ENCODE assay signal across 8 cellular contexts in the genomic region with DNA sequence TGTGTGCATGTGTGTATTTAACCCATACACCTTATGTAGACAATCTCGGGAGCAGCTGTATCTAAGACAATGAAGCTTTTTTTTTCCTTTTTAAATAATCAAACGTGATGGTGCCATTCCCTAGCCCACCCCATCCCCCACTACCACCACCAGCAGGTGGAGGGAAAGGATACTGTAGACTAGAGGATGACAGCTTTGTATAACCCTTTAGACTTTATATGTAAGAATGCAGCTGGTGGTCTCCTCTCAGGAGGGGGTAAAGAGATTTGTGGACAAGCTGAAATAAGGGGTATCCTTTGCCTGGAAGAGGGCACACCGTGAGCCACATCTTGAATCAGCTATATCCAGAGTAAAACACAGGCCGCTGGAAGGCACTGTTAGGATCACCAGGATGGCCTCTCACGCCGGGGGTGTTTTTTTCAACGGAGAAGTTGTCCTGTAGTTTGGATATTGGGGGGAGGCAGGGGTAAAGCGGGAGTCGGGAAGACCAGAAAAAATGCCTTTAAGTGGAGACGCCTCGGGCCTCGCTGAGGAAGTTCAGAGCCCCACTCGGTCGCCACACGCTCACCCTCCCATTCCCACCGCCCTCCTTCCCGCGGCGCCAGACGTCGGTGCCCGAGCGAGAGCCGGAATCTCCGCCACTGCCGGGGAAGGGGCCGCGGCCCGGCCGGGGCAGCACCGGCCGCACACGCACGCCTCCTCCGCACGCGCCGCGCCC. TPM values are rescaled to one million over a fixed set of nuclear protein-coding genes. Genes with fewer than 3 reads are reported as not detected.
DNase-seq lines count a peak whose midpoint lies in the region; ATAC-seq and TF ChIP-seq lines count a peak whose summit lies in the region.

No MANE protein-coding gene starts in this region.

- no peaks in the 10 kb centered on the region for H3K4me1 ChIP-seq in ectodermal cell (ENCODE audit: control insufficient read depth, insufficient read depth, low read length)

- peaks cover 0 to 16% (median 5%) of the 10 kb centered on the region in 9 donors for H3K9me3 Mint-ChIP-seq in naive thymus-derived CD8-positive, alpha-beta T cell

- peaks cover 2 to 10% (median 9%) of the 10 kb centered on the region in 3 donors for H3K36me3 Mint-ChIP-seq in naive thymus-derived CD8-positive, alpha-beta T cell

- H3K27ac ChIP-seq in 22Rv1, result peak overlapping the region; percentile 95
- H3K27ac ChIP-seq in ectodermal cell (ENCODE audit: insufficient read depth, low read depth, low read length, poor library complexity, severe bottlenecking), result no peak overlapping the region

- peaks cover 6% of the 10 kb centered on the region for H3K36me3 ChIP-seq in ectodermal cell (ENCODE audit: control insufficient read depth, insufficient read depth, low read length)

- peaks cover 32 to 70% (median 58%) of the 10 kb centered on the region in 4 donors for H3K4me1 Mint-ChIP-seq in naive thymus-derived CD8-positive, alpha-beta T cell

- peak; percentile 19 for DNase-seq in GM12865 (ENCODE audit: low read depth)
- peak; percentile 59 for DNase-seq in RKO (ENCODE audit: low spot score)
- peak in 4 of 10 donors; percentile 8 to 18 (median 14) for DNase-seq in naive thymus-derived CD8-positive, alpha-beta T cell
- DNase-seq in NCI-H345 treated with DMSO at 0.1 percent for 48 hours (lab: John Stamatoyannopoulos, UW; ENCODE audit: unreplicated experiment), result no peak
- DNase-seq in ecto neural progenitor cell (ENCODE audit: low spot score), result no peak

- peak overlapping the region; percentile 88 to 98 (median 94) for H3K4me3 Mint-ChIP-seq in naive thymus-derived CD8-positive, alpha-beta T cell

- no peaks in the 10 kb centered on the region for H3K9me3 ChIP-seq in ectodermal cell (ENCODE audit: control insufficient read depth, low read length)

- TF ChIP-seq CTCF in 22Rv1 (IDR thresholded peaks at IDR 0.05) (no peak), GM12865 (IDR thresholded peaks at IDR 0.05; ENCODE audit: insufficient read depth, low read depth, low read length, missing control alignments) (no peak)

- POLR2A ChIA-PET in naive thymus-derived CD8-positive, alpha-beta T cell (lab: Charles Lee), result interaction anchor here (0.8 to 2.3 kb wide), 3 partner anchors 115 to 191 kb away, joined by 4 to 14 read pairs (median 5); a partner anchor contains a TSS

- no peaks in the 10 kb centered on the region for H3K27me3 ChIP-seq in ectodermal cell (ENCODE audit: control insufficient read depth, insufficient read depth, low read length, poor library complexity, severe bottlenecking)

- no peaks in the 10 kb centered on the region for H3K27me3 Mint-ChIP-seq in naive thymus-derived CD8-positive, alpha-beta T cell

- peak overlapping the region; percentile 88 to 97 (median 96) for H3K27ac Mint-ChIP-seq in naive thymus-derived CD8-positive, alpha-beta T cell

- 0% methylated on average over 37 to 38 of the region's 39 CpGs for WGBS in ectodermal cell, 2 experiments

- H3K4me3 ChIP-seq in GM12865 (ENCODE audit: low read depth, low read length) (peak overlapping the region; percentile 86), ectodermal cell (ENCODE audit: insufficient read depth, low read depth, low read length) (peak overlapping the region; percentile 81)

- no peak for ATAC-seq in naive thymus-derived CD8-positive, alpha-beta T cell
- no peak for ATAC-seq in HG03460 (IDR thresholded peaks at IDR 0.05; ENCODE audit: unreplicated experiment)

RNA-seq across cellular contexts. Expression of a gene that starts 1.0 kb away (rescaled TPM):
- polyA plus RNA-seq in ectodermal cell (2013, experiment 1 of 4), result 66.9 TPM
- 60.4 TPM for polyA plus RNA-seq in ectodermal cell (2013, experiment 2 of 4)
- polyA plus RNA-seq in ectodermal cell (2013, experiment 3 of 4), result 33.6 TPM
- polyA plus RNA-seq in ectodermal cell (2013, experiment 4 of 4), result 37.8 TPM
- total RNA-seq in naive thymus-derived CD8-positive, alpha-beta T cell, result 10 to 100 TPM; 50.4 to 54.4 TPM
- 1 to 10 TPM; 6.2 to 8.1 (median 6.3) TPM for polyA plus RNA-seq in naive thymus-derived CD8-positive, alpha-beta T cell

Comparison
In these comparisons a context has a peak if more than half of its experiments do, and no peak if none do; other contexts are left out.
1. DNase-seq: peak in GM12865 (single experiment) and RKO (single experiment); none in NCI-H345 treated with DMSO at 0.1 percent for 48 hours (single experiment) and ecto neural progenitor cell (single experiment).